Comparison of ENCODE assay signal across 1 cellular context in genomic region chr21:38504056-38504455, GRCh38.
TF ChIP-seq lines count a peak whose summit lies in the region.

No MANE protein-coding gene starts in this region.

TF ChIP-seq in SK-N-SH treated with all-trans-retinoic acid at 6 μM for 48 hours, 23 proteins besides CTCF, POLR2A, EP300 and RAD21 (continued from another document):
- no peak for TF ChIP-seq PPARA (CRISPR knock-in tag; IDR thresholded peaks at IDR 0.05; ENCODE audit: borderline replicate concordance)
- TF ChIP-seq, protein P1, sequence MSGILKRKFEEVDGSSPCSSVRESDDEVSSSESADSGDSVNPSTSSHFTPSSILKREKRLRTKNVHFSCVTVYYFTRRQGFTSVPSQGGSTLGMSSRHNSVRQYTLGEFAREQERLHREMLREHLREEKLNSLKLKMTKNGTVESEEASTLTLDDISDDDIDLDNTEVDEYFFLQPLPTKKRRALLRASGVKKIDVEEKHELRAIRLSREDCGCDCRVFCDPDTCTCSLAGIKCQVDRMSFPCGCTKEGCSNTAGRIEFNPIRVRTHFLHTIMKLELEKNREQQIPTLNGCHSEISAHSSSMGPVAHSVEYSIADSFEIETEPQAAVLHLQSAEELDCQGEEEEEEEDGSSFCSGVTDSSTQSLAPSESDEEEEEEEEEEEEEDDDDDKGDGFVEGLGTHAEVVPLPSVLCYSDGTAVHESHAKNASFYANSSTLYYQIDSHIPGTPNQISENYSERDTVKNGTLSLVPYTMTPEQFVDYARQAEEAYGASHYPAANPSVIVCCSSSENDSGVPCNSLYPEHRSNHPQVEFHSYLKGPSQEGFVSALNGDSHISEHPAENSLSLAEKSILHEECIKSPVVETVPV (CRISPR knock-in tag; IDR thresholded peaks at IDR 0.05): no peak
- TF ChIP-seq TCF4 (CRISPR knock-in tag; IDR thresholded peaks at IDR 0.05; ENCODE audit: borderline replicate concordance): no peak
- TF ChIP-seq BACH2 (CRISPR knock-in tag; IDR thresholded peaks at IDR 0.05; ENCODE audit: borderline replicate concordance): no peak
- TF ChIP-seq, protein P2, sequence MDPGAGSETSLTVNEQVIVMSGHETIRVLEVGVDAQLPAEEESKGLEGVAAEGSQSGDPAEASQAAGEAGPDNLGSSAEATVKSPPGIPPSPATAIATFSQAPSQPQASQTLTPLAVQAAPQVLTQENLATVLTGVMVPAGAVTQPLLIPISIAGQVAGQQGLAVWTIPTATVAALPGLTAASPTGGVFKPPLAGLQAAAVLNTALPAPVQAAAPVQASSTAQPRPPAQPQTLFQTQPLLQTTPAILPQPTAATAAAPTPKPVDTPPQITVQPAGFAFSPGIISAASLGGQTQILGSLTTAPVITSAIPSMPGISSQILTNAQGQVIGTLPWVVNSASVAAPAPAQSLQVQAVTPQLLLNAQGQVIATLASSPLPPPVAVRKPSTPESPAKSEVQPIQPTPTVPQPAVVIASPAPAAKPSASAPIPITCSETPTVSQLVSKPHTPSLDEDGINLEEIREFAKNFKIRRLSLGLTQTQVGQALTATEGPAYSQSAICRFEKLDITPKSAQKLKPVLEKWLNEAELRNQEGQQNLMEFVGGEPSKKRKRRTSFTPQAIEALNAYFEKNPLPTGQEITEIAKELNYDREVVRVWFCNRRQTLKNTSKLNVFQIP (CRISPR knock-in tag; IDR thresholded peaks at IDR 0.05; ENCODE audit: borderline replicate concordance, low read depth): no peak
- no peak for TF ChIP-seq ZNF70 (CRISPR knock-in tag; IDR thresholded peaks at IDR 0.05)
- no peak for TF ChIP-seq SNAI2 (CRISPR knock-in tag; IDR thresholded peaks at IDR 0.05)
- TF ChIP-seq ZNF8 (CRISPR knock-in tag; IDR thresholded peaks at IDR 0.05): no peak
- no peak for TF ChIP-seq GLIS3 (CRISPR knock-in tag; IDR thresholded peaks at IDR 0.05)
- TF ChIP-seq CSDC2 (CRISPR knock-in tag; IDR thresholded peaks at IDR 0.05): no peak
- TF ChIP-seq TOX (CRISPR knock-in tag; IDR thresholded peaks at IDR 0.05; ENCODE audit: borderline replicate concordance): no peak
